Comparison of ENCODE assay signal across 20 cellular contexts in genomic region chr20:2967841-2968240, GRCh38.
DNase-seq lines count a peak whose midpoint lies in the region; ATAC-seq and TF ChIP-seq lines count a peak whose summit lies in the region.
"Had no signal": no experiment of that assay in that cellular context is flagged by ENCODE, and none has a peak within 500 bp of the region (broad histone marks: within the 10 kb centered on the region; RNA-seq: fewer than 3 reads in every experiment).

No MANE protein-coding gene starts in this region.

- no peak for ATAC-seq in activated T-helper 17 cell treated with anti-CD3 and anti-CD28 coated beads, Interleukin-2, amount 50 U/mL, for 72 hours (replicated peaks)
- ATAC-seq: HepG2, K562 had no signal

- DNase-seq in activated T-cell treated with anti-CD3 and anti-CD28 coated beads, Interleukin-2, amount 50 U/mL, for 24 hours: no peak
- no peak for DNase-seq in activated T-cell treated with anti-CD3 and anti-CD28 coated beads for 4 hours
- no peak for DNase-seq in endothelial cell (ENCODE audit: low spot score)
- peak; percentile 28 for DNase-seq in kidney tubule cell (ENCODE audit: low spot score)
- no peak for DNase-seq in activated T-helper 1 cell treated with anti-CD3 and anti-CD28 coated beads, Interleukin-12 subunit alpha, Interleukin-12 subunit beta, Interleukin-2, Interleukin-4 antibody, amounts not matched to agents 30 ng/mL and 10 ng/mL and 1 ng/mL, durations not matched to agents 14 hours and 24 hours and 36 hours (ENCODE audit: low spot score)
- no peak for DNase-seq in NCI-H146 treated with DMSO at 0.1 percent for 48 hours (lab: John Stamatoyannopoulos, UW; ENCODE audit: unreplicated experiment)
- DNase-seq in DMS114 treated with DMSO at 0.1 percent for 48 hours (lab: John Stamatoyannopoulos, UW; ENCODE audit: unreplicated experiment): no peak
- DNase-seq: Caco-2; CD4-positive, alpha-beta memory T cell; DMS 273 treated with DMSO at 0.1 percent for 48 hours; DND-41; MM.1S; NCI-H1048; NCI-H1417 treated with DMSO at 0.1 percent for 48 hours; NCI-H187 treated with DMSO at 0.1 percent for 48 hours; NCI-H2107; NCI-H69 had no signal

- H3K27ac Mint-ChIP-seq in activated T-cell treated with anti-CD3 and anti-CD28 coated beads, Interleukin-2, amount 50 U/mL, for 24 hours: peak overlapping the region; percentile 16
- H3K27ac Mint-ChIP-seq in activated T-helper 17 cell treated with anti-CD3 and anti-CD28 coated beads, Interleukin-2, amount 50 U/mL, for 72 hours: peak overlapping the region; percentile 49
- H3K27ac Mint-ChIP-seq in endothelial cell (ENCODE audit: unreplicated experiment): peak overlapping the region; percentile 84
- no peak overlapping the region for H3K27ac Mint-ChIP-seq in activated T-helper 1 cell treated with anti-CD3 and anti-CD28 coated beads, Interleukin-12 subunit alpha, Interleukin-12 subunit beta, Interleukin-2, Interleukin-4 antibody, amounts not matched to agents 30 ng/mL and 10 ng/mL and 1 ng/mL, durations not matched to agents 14 hours and 24 hours and 36 hours

- H3K4me1 Mint-ChIP-seq in activated T-cell treated with anti-CD3 and anti-CD28 coated beads, Interleukin-2, amount 50 U/mL, for 24 hours (ENCODE audit: low read depth): peaks cover 4% of the 10 kb centered on the region
- peaks cover 4% of the 10 kb centered on the region for H3K4me1 Mint-ChIP-seq in activated T-helper 17 cell treated with anti-CD3 and anti-CD28 coated beads, Interleukin-2, amount 50 U/mL, for 72 hours
- peaks cover 6% of the 10 kb centered on the region for H3K4me1 Mint-ChIP-seq in endothelial cell (ENCODE audit: unreplicated experiment)
- H3K4me1 Mint-ChIP-seq in activated T-helper 1 cell treated with anti-CD3 and anti-CD28 coated beads, Interleukin-12 subunit alpha, Interleukin-12 subunit beta, Interleukin-2, Interleukin-4 antibody, amounts not matched to agents 30 ng/mL and 10 ng/mL and 1 ng/mL, durations not matched to agents 14 hours and 24 hours and 36 hours (ENCODE audit: low read depth): peaks cover 5% of the 10 kb centered on the region

- no peaks in the 10 kb centered on the region for H3K9me3 Mint-ChIP-seq in activated T-cell treated with anti-CD3 and anti-CD28 coated beads, Interleukin-2, amount 50 U/mL, for 24 hours
- H3K9me3 Mint-ChIP-seq in activated T-helper 17 cell treated with anti-CD3 and anti-CD28 coated beads, Interleukin-2, amount 50 U/mL, for 72 hours: no peaks in the 10 kb centered on the region
- no peaks in the 10 kb centered on the region for H3K9me3 Mint-ChIP-seq in endothelial cell (ENCODE audit: unreplicated experiment)
- H3K9me3 Mint-ChIP-seq in activated T-helper 1 cell treated with anti-CD3 and anti-CD28 coated beads, Interleukin-12 subunit alpha, Interleukin-12 subunit beta, Interleukin-2, Interleukin-4 antibody, amounts not matched to agents 30 ng/mL and 10 ng/mL and 1 ng/mL, durations not matched to agents 14 hours and 24 hours and 36 hours: no peaks in the 10 kb centered on the region
- H3K9me3 Mint-ChIP-seq: CD4-positive, alpha-beta memory T cell had no signal

- H3K36me3 Mint-ChIP-seq in activated T-cell treated with anti-CD3 and anti-CD28 coated beads, Interleukin-2, amount 50 U/mL, for 24 hours (ENCODE audit: low read depth): peaks cover 82% of the 10 kb centered on the region
- H3K36me3 Mint-ChIP-seq in activated T-helper 17 cell treated with anti-CD3 and anti-CD28 coated beads, Interleukin-2, amount 50 U/mL, for 72 hours (ENCODE audit: low read depth): peaks cover 71% of the 10 kb centered on the region
- peaks cover 5% of the 10 kb centered on the region for H3K36me3 Mint-ChIP-seq in endothelial cell (ENCODE audit: low read depth, unreplicated experiment)
- peaks cover 23% of the 10 kb centered on the region for H3K36me3 Mint-ChIP-seq in activated T-helper 1 cell treated with anti-CD3 and anti-CD28 coated beads, Interleukin-12 subunit alpha, Interleukin-12 subunit beta, Interleukin-2, Interleukin-4 antibody, amounts not matched to agents 30 ng/mL and 10 ng/mL and 1 ng/mL, durations not matched to agents 14 hours and 24 hours and 36 hours (ENCODE audit: low read depth)

- H3K4me3 Mint-ChIP-seq in activated T-cell treated with anti-CD3 and anti-CD28 coated beads, Interleukin-2, amount 50 U/mL, for 24 hours: no peak overlapping the region
- H3K4me3 Mint-ChIP-seq in activated T-helper 17 cell treated with anti-CD3 and anti-CD28 coated beads, Interleukin-2, amount 50 U/mL, for 72 hours: no peak overlapping the region
- H3K4me3 Mint-ChIP-seq in endothelial cell (ENCODE audit: unreplicated experiment): no peak overlapping the region
- no peak overlapping the region for H3K4me3 Mint-ChIP-seq in activated T-helper 1 cell treated with anti-CD3 and anti-CD28 coated beads, Interleukin-12 subunit alpha, Interleukin-12 subunit beta, Interleukin-2, Interleukin-4 antibody, amounts not matched to agents 30 ng/mL and 10 ng/mL and 1 ng/mL, durations not matched to agents 14 hours and 24 hours and 36 hours
- H3K4me3 Mint-ChIP-seq: CD4-positive, alpha-beta memory T cell had no signal

- H3K27me3 Mint-ChIP-seq in activated T-cell treated with anti-CD3 and anti-CD28 coated beads, Interleukin-2, amount 50 U/mL, for 24 hours: no peaks in the 10 kb centered on the region
- no peaks in the 10 kb centered on the region for H3K27me3 Mint-ChIP-seq in activated T-helper 17 cell treated with anti-CD3 and anti-CD28 coated beads, Interleukin-2, amount 50 U/mL, for 72 hours
- H3K27me3 Mint-ChIP-seq in endothelial cell (ENCODE audit: unreplicated experiment): no peaks in the 10 kb centered on the region
- H3K27me3 Mint-ChIP-seq in activated T-helper 1 cell treated with anti-CD3 and anti-CD28 coated beads, Interleukin-12 subunit alpha, Interleukin-12 subunit beta, Interleukin-2, Interleukin-4 antibody, amounts not matched to agents 30 ng/mL and 10 ng/mL and 1 ng/mL, durations not matched to agents 14 hours and 24 hours and 36 hours (ENCODE audit: insufficient read depth): no peaks in the 10 kb centered on the region
- H3K27me3 Mint-ChIP-seq: CD4-positive, alpha-beta memory T cell had no signal

- no peak for TF ChIP-seq CTCF in endothelial cell (IDR thresholded peaks at IDR 0.05; ENCODE audit: unreplicated experiment)

- intact Hi-C loops in activated T-helper 1 cell treated with anti-CD3 and anti-CD28 coated beads, Interleukin-12 subunit alpha, Interleukin-12 subunit beta, Interleukin-2, Interleukin-4 antibody, amounts not matched to agents 30 ng/mL and 10 ng/mL and 1 ng/mL, durations not matched to agents 14 hours and 24 hours and 36 hours (cut with micrococcal nuclease): no loop called here
